In the genomic region with DNA sequence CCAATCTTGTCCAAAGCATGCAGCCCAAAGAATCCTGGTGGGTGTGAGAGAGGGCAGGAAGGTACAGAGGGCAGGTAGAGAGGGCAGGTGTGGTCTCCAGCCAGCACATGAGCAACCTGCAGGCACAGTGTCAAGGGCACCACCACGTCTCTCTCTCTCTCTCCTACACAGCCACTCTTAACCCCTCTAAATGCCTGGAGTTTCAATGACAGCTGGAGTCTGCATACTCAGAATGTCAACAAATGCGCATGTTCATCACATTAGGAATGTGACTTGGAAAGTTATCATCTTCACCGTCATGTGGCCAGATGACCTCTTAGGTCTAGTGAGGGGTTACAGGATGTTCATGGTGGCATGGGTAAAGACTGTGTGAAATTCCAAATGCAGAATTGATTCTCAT, we compare ENCODE assay signal across 22 cellular contexts.
"Had no signal": no experiment of that assay in that cellular context is flagged by ENCODE, and none has a peak within 500 bp of the region (broad histone marks: within the 10 kb centered on the region; RNA-seq: fewer than 3 reads in every experiment).

No MANE protein-coding gene starts in this region.

- ATAC-seq: heart left ventricle, left cardiac atrium, lower lobe of right lung had no signal

- H3K27ac ChIP-seq: coronary artery, heart left ventricle, left ventricle myocardium inferior, lower lobe of right lung, neural progenitor cell, ovary, right atrium auricular region, sigmoid colon, vagina had no signal

- H3K4me2 ChIP-seq: neural progenitor cell had no signal

- DNase-seq: effector CD4-positive, alpha-beta T cell; foreskin melanocyte; heart left ventricle; hippocampal formation; kidney; left cardiac atrium; left ventricle myocardium inferior; lower lobe of right lung; midbrain; nucleus accumbens; ovary; sigmoid colon; small intestine; stimulated activated CD4-positive, alpha-beta T cell treated with anti-CD3 and anti-CD28 coated beads, Interleukin-12 subunit alpha, Interleukin-12 subunit beta, amount 100 ng/mL, for 4 hours; stimulated activated naive CD4-positive, alpha-beta T cell treated with Interleukin-2 at 50 U/mL for 16 hours; trophoblast cell had no signal

- H3K27ac Mint-ChIP-seq: memory B cell; natural killer cell treated with Interleukin-12 subunit alpha and Interleukin-12 subunit beta and Interleukin-15 and Interleukin-18, amount 100 ng/mL, for 72 hours; neural progenitor cell had no signal

- H3K4me1 ChIP-seq: heart left ventricle, left ventricle myocardium inferior, lower lobe of right lung, right atrium auricular region, vagina had no signal

- H2AFZ ChIP-seq: neural progenitor cell had no signal

- H3K4me3 ChIP-seq: coronary artery, heart left ventricle, left ventricle myocardium inferior, lower lobe of right lung, neural progenitor cell, ovary, right atrium auricular region, sigmoid colon, vagina had no signal

- H3K4me3 Mint-ChIP-seq: memory B cell; natural killer cell treated with Interleukin-12 subunit alpha and Interleukin-12 subunit beta and Interleukin-15 and Interleukin-18, amount 100 ng/mL, for 72 hours; neural progenitor cell had no signal

- H3K36me3 ChIP-seq: heart left ventricle, left ventricle myocardium inferior, lower lobe of right lung, neural progenitor cell, ovary, right atrium auricular region, sigmoid colon, vagina had no signal

- H3K9me3 Mint-ChIP-seq: memory B cell; natural killer cell treated with Interleukin-12 subunit alpha and Interleukin-12 subunit beta and Interleukin-15 and Interleukin-18, amount 100 ng/mL, for 72 hours had no signal

- H3K9me3 ChIP-seq: heart left ventricle, left ventricle myocardium inferior, lower lobe of right lung, ovary, right atrium auricular region, sigmoid colon, vagina had no signal

- H3K4me1 Mint-ChIP-seq: memory B cell had no signal

- H3K27me3 ChIP-seq: neural progenitor cell, ovary, right atrium auricular region, sigmoid colon, vagina had no signal

- H3K36me3 Mint-ChIP-seq: memory B cell; natural killer cell treated with Interleukin-12 subunit alpha and Interleukin-12 subunit beta and Interleukin-15 and Interleukin-18, amount 100 ng/mL, for 72 hours had no signal
